In the genomic region with DNA sequence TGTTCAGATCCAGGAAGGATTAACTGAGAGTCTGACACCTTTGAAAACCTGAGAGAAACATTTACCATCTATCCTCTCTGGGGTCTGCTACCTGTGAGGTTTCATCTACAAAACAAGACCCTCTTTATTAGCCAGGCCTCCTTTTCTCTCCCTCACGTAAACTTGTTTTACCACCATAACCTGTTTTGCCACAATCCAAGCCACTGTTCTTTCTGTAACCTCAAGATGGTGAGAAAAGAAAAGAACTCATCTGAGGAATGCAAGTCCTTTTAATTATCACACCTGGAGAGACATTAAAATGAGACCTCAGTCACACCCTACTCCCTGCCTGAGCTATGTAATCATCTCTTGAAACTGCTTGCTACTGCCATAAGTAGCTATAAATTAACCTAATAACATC, we compare ENCODE assay signal across 22 cellular contexts.
A peak's percentile ranks its signal among the peaks of the same experiment; 100 is the strongest.
DNase-seq lines count a peak whose midpoint lies in the region; ATAC-seq and TF ChIP-seq lines count a peak whose summit lies in the region.
"Had no signal": no experiment of that assay in that cellular context is flagged by ENCODE, and none has a peak within 500 bp of the region (broad histone marks: within the 10 kb centered on the region; RNA-seq: fewer than 3 reads in every experiment).

No MANE protein-coding gene starts in this region.

- H2BK12ac ChIP-seq in neuronal stem cell (ENCODE audit: low read length) = no peak overlapping the region

- ATAC-seq in foreskin keratinocyte (peak; percentile 75), Right ventricle myocardium inferior (no peak)
- ATAC-seq: activated CD4-positive, alpha-beta T cell treated with anti-CD3 and anti-CD28 coated beads for 36 hours; GM12878; naive thymus-derived CD4-positive, alpha-beta T cell had no signal

- no peak overlapping the region for H2BK120ac ChIP-seq in neuronal stem cell (ENCODE audit: low read depth, low read length)

- TF ChIP-seq CTCF in Loucy (conservative IDR thresholded peaks at IDR 0.05; ENCODE audit: low read length) = no peak
- TF ChIP-seq CTCF in foreskin keratinocyte (conservative IDR thresholded peaks at IDR 0.05) = no peak
- no peak for TF ChIP-seq CTCF in nephron (IDR thresholded peaks at IDR 0.05; ENCODE audit: unreplicated experiment in 3 of 3)
- no peak for TF ChIP-seq CTCF in MM.1S (IDR thresholded peaks at IDR 0.05; ENCODE audit: low read length)

- H4K20me1 ChIP-seq in BLaER1 treated with 17β-estradiol and CSF1 and Interleukin-3, amounts not matched to agents 10 nM and 100 nM = no peaks in the 10 kb centered on the region
- H4K20me1 ChIP-seq in Loucy (ENCODE audit: insufficient read depth, low read length, poor library complexity, severe bottlenecking) (no peaks in the 10 kb centered on the region), MM.1S (ENCODE audit: insufficient read depth, low read length) (no peaks in the 10 kb centered on the region)

- H3K36me3 ChIP-seq in BLaER1 treated with 17β-estradiol and CSF1 and Interleukin-3, amounts not matched to agents 10 nM and 100 nM = no peaks in the 10 kb centered on the region
- no peaks in the 10 kb centered on the region for H3K36me3 ChIP-seq in Loucy (ENCODE audit: insufficient read depth, low read length)
- no peaks in the 10 kb centered on the region for H3K36me3 ChIP-seq in MM.1S (replicated peaks; ENCODE audit: insufficient read depth, low read length)
- H3K36me3 ChIP-seq in neuronal stem cell (replicated peaks in 1 of 2; ENCODE audit: control insufficient read depth in 2 of 2, insufficient read depth in 2 of 2, low read length in 2 of 2) = no peaks in the 10 kb centered on the region
- H3K36me3 ChIP-seq: breast epithelium, vagina had no signal

- H3K27me3 Mint-ChIP-seq in nephron (ENCODE audit: low read depth) = peaks cover 15% of the 10 kb centered on the region
- H3K27me3 Mint-ChIP-seq: IgD-negative memory B cell had no signal

- H3K4me1 Mint-ChIP-seq in nephron = peaks cover 38% of the 10 kb centered on the region
- H3K4me1 Mint-ChIP-seq: activated CD4-positive, alpha-beta T cell treated with anti-CD3 and anti-CD28 coated beads for 36 hours; naive thymus-derived CD4-positive, alpha-beta T cell had no signal

- no peak overlapping the region for H4K8ac ChIP-seq in neuronal stem cell (ENCODE audit: low read depth, low read length)

- H3K9me2 ChIP-seq in Loucy (replicated peaks; ENCODE audit: low read depth, low read length) = no peaks in the 10 kb centered on the region
- no peaks in the 10 kb centered on the region for H3K9me2 ChIP-seq in MM.1S (replicated peaks; ENCODE audit: insufficient read depth, low read length)

- no peak overlapping the region for H3K14ac ChIP-seq in neuronal stem cell (ENCODE audit: low read length)

- no CpG with 5 or more reads among the region's 1 CpG for WGBS in neuronal stem cell (ENCODE audit: extremely low coverage in 2 of 2, insufficient read length in 2 of 2, insufficient replicate concordance in 1 of 2), 2 donors

- no peaks in the 10 kb centered on the region for H3K79me1 ChIP-seq in neuronal stem cell (ENCODE audit: low read depth, low read length)

- H3K27ac ChIP-seq in BLaER1 treated with 17β-estradiol and CSF1 and Interleukin-3, amounts not matched to agents 10 nM and 100 nM = no peak overlapping the region
- H3K27ac ChIP-seq in foreskin keratinocyte = no peak overlapping the region
- H3K27ac ChIP-seq in MM.1S (ENCODE audit: low read length) = no peak overlapping the region
- no peak overlapping the region for H3K27ac ChIP-seq in neuronal stem cell (replicated peaks; ENCODE audit: low read length)
- H3K27ac ChIP-seq: breast epithelium, vagina had no signal

- H2AK5ac ChIP-seq in neuronal stem cell (ENCODE audit: low read depth, low read length) = no peak overlapping the region

- H2BK15ac ChIP-seq in neuronal stem cell (ENCODE audit: low read length) = no peak overlapping the region

- DNase-seq in foreskin keratinocyte = peak; percentile 80 to 85
- no peak for DNase-seq in Right ventricle myocardium inferior (ENCODE audit: missing footprints)
- DNase-seq in NCI-H748 (lab: John Stamatoyannopoulos, UW; ENCODE audit: unreplicated experiment) = no peak
- DNase-seq in MM.1S = no peak
- DNase-seq in neuronal stem cell (ENCODE audit: low spot score) = no peak
- DNase-seq: activated CD4-positive, alpha-beta T cell treated with anti-CD3 and anti-CD28 coated beads for 36 hours; activated effector memory CD4-positive, alpha-beta T cell treated with anti-CD3 and anti-CD28 coated beads, Interleukin-2, amount 50 U/mL, for 16 hours; DMS153; erythroblast; naive thymus-derived CD4-positive, alpha-beta T cell; NCI-H187 treated with DMSO at 0.1 percent for 48 hours; NK-92 treated with Interleukin-12 subunit alpha and Interleukin-12 subunit beta, amount 100 ng/mL, for 24 hours; stimulated activated CD4-positive, alpha-beta T cell treated with anti-CD3 and anti-CD28 coated beads, Interleukin-4, amount 100 ng/mL, for 24 hours had no signal

- intact Hi-C loops in Right ventricle myocardium inferior (cut with DNase I) = no loop called here

- H3K36me3 Mint-ChIP-seq in nephron (ENCODE audit: low read depth) = no peaks in the 10 kb centered on the region
- H3K36me3 Mint-ChIP-seq: CD14-positive monocyte; IgD-negative memory B cell; naive thymus-derived CD4-positive, alpha-beta T cell had no signal

- H3F3A ChIP-seq in Loucy (ENCODE audit: low read depth) = no peaks in the 10 kb centered on the region
- H3F3A ChIP-seq in MM.1S (ENCODE audit: insufficient read depth, low read length) = no peaks in the 10 kb centered on the region

- H3K4me3 ChIP-seq in BLaER1 treated with 17β-estradiol and CSF1 and Interleukin-3, amounts not matched to agents 10 nM and 100 nM = no peak overlapping the region
- H3K4me3 ChIP-seq in Loucy (ENCODE audit: low read length, poor library complexity, severe bottlenecking) = no peak overlapping the region
- no peak overlapping the region for H3K4me3 ChIP-seq in MM.1S (ENCODE audit: low read length)
- no peak overlapping the region for H3K4me3 ChIP-seq in neuronal stem cell (ENCODE audit: low read length in 2 of 2)
- H3K4me3 ChIP-seq: breast epithelium, GM12878, lung, vagina had no signal

- peaks cover 8 to 34% (median 21%) of the 10 kb centered on the region in 10 experiments; a peak in 19 of 20 replicates for H3K4me1 ChIP-seq in BLaER1 treated with 17β-estradiol and CSF1 and Interleukin-3, amounts not matched to agents 10 nM and 100 nM
- H3K4me1 ChIP-seq in Loucy (ENCODE audit: insufficient read depth, low read length, poor library complexity, severe bottlenecking) (peaks cover 29% of the 10 kb centered on the region), foreskin keratinocyte (peaks cover 16% of the 10 kb centered on the region), MM.1S (ENCODE audit: low read length) (no peaks in the 10 kb centered on the region), neuronal stem cell (ENCODE audit: control insufficient read depth in 2 of 2, insufficient read depth in 1 of 2, low read depth in 1 of 2, low read length in 2 of 2) (peaks cover 3% of the 10 kb centered on the region in 2 donors)
- H3K4me1 ChIP-seq: vagina had no signal

- H2BK5ac ChIP-seq in neuronal stem cell (ENCODE audit: low read length) = no peak overlapping the region

- peaks cover 2% of the 10 kb centered on the region for H3K9me3 Mint-ChIP-seq in nephron
- H3K9me3 Mint-ChIP-seq: IgD-negative memory B cell had no signal

- no peak overlapping the region for H3K23ac ChIP-seq in neuronal stem cell (ENCODE audit: low read depth, low read length, poor library complexity)

- H3K79me2 ChIP-seq in Loucy (ENCODE audit: insufficient read depth, low read length) (no peaks in the 10 kb centered on the region), MM.1S (ENCODE audit: low read length) (no peaks in the 10 kb centered on the region)

- no peaks in the 10 kb centered on the region for H3K27me3 ChIP-seq in BLaER1 treated with 17β-estradiol and CSF1 and Interleukin-3, amounts not matched to agents 10 nM and 100 nM
- H3K27me3 ChIP-seq in Loucy (ENCODE audit: insufficient read depth, low read length, poor library complexity, severe bottlenecking) (no peaks in the 10 kb centered on the region), foreskin keratinocyte (no peaks in the 10 kb centered on the region), MM.1S (replicated peaks; ENCODE audit: insufficient read depth, low read length) (no peaks in the 10 kb centered on the region), neuronal stem cell (ENCODE audit: control insufficient read depth in 3 of 3, insufficient read depth in 3 of 3, low read depth in 1 of 3, low read length in 3 of 3) (no peaks in the 10 kb centered on the region)
- H3K27me3 ChIP-seq: breast epithelium, vagina had no signal

- no peak overlapping the region for H3K9ac ChIP-seq in BLaER1 treated with 17β-estradiol and CSF1 and Interleukin-3, amounts not matched to agents 10 nM and 100 nM
- H3K9ac ChIP-seq in Loucy (ENCODE audit: low read depth, low read length, poor library complexity, severe bottlenecking) = peak overlapping the region; percentile 20
- H3K9ac ChIP-seq in MM.1S (ENCODE audit: low read length) = no peak overlapping the region
- H3K9ac ChIP-seq in neuronal stem cell (ENCODE audit: low read depth, low read length, poor library complexity) = no peak overlapping the region

- peak overlapping the region in 6 of 11 experiments; percentile 25 to 70 (median 62); a peak in 7 of 22 replicates for H3K4me2 ChIP-seq in BLaER1 treated with 17β-estradiol and CSF1 and Interleukin-3, amounts not matched to agents 10 nM and 100 nM
- no peak overlapping the region for H3K4me2 ChIP-seq in Loucy (ENCODE audit: low read depth, low read length, poor library complexity, severe bottlenecking)
- H3K4me2 ChIP-seq in MM.1S (ENCODE audit: low read depth, low read length) = no peak overlapping the region
- H3K4me2 ChIP-seq in neuronal stem cell (ENCODE audit: insufficient read depth, low read length, poor library complexity, severe bottlenecking) = no peak overlapping the region

- H3K4ac ChIP-seq in neuronal stem cell (ENCODE audit: low read length) = no peak overlapping the region

- no peak overlapping the region for H3K4me3 Mint-ChIP-seq in nephron
- H3K4me3 Mint-ChIP-seq: activated CD4-positive, alpha-beta T cell treated with anti-CD3 and anti-CD28 coated beads for 36 hours; CD14-positive monocyte; IgD-negative memory B cell; naive thymus-derived CD4-positive, alpha-beta T cell had no signal

- peaks cover 14 to 37% (median 30%) of the 10 kb centered on the region in 11 experiments for H3K9me3 ChIP-seq in BLaER1 treated with 17β-estradiol and CSF1 and Interleukin-3, amounts not matched to agents 10 nM and 100 nM (replicated peaks in 1 of 11)
- H3K9me3 ChIP-seq in Loucy (ENCODE audit: insufficient read depth, low read depth, low read length) (peaks cover 4% of the 10 kb centered on the region; the same call in 1 of the 2 replicates), MM.1S (replicated peaks; ENCODE audit: insufficient read depth, low read length) (no peaks in the 10 kb centered on the region), neuronal stem cell (replicated peaks in 1 of 2; ENCODE audit: control insufficient read depth in 2 of 2, insufficient read depth in 1 of 2, low read depth in 1 of 2, low read length in 2 of 2) (peaks cover 3 to 5% of the 10 kb centered on the region in 2 donors)
- H3K9me3 ChIP-seq: breast epithelium, vagina had no signal

- H2AFZ ChIP-seq in Loucy (ENCODE audit: low read length) (0 out of 2 replicates have a peak overlapping the region, but pooled peaks have one; percentile 8), MM.1S (ENCODE audit: low read length) (no peak overlapping the region), neuronal stem cell (ENCODE audit: low read length) (no peak overlapping the region)

- peak overlapping the region in 2 of 3 experiments; percentile 53 to 86 for H3K27ac Mint-ChIP-seq in nephron
- H3K27ac Mint-ChIP-seq: activated CD4-positive, alpha-beta T cell treated with anti-CD3 and anti-CD28 coated beads for 36 hours; naive thymus-derived CD4-positive, alpha-beta T cell had no signal

- H4K91ac ChIP-seq in neuronal stem cell (ENCODE audit: low read depth, low read length, poor library complexity) = no peak overlapping the region

- no peak overlapping the region for H3K18ac ChIP-seq in neuronal stem cell (ENCODE audit: low read length)

Comparison
In these comparisons a context has a peak if more than half of its experiments do, and no peak if none do; other contexts are left out.
1. H3K4me2 ChIP-seq: peak in BLaER1 treated with 17β-estradiol and CSF1 and Interleukin-3, amounts not matched to agents 10 nM and 100 nM (6 of 11); none in Loucy (single experiment), MM.1S (single experiment) and neuronal stem cell (single experiment).
2. DNase-seq: peak in foreskin keratinocyte (2 of 2); none in Right ventricle myocardium inferior (single experiment), NCI-H748 (single experiment), MM.1S (single experiment) and neuronal stem cell (single experiment).